In genomic region chr5:80953587-80953986, GRCh38 we compare ENCODE assay signal across 9 cellular contexts. TPM values are rescaled to one million over a fixed set of nuclear protein-coding genes. Genes with fewer than 3 reads are reported as not detected.
"Had no signal": no experiment of that assay in that cellular context is flagged by ENCODE, and none has a peak within 500 bp of the region (broad histone marks: within the 10 kb centered on the region; RNA-seq: fewer than 3 reads in every experiment).

No MANE protein-coding gene starts in this region.

- H3K4me3 ChIP-seq: GM12878 had no signal

- FAIRE-seq: G401.6, GM12878, GM12891, GM12892, GM18507, GM19239 had no signal

- DNase-seq: GDM1, GF-D8 had no signal

- ATAC-seq: GM12878 had no signal

RNA-seq across cellular contexts. Expression of gene RASGRF2, which starts 6.6 kb away (rescaled TPM):
- total RNA-seq: G401 had no signal
